In the genomic region with DNA sequence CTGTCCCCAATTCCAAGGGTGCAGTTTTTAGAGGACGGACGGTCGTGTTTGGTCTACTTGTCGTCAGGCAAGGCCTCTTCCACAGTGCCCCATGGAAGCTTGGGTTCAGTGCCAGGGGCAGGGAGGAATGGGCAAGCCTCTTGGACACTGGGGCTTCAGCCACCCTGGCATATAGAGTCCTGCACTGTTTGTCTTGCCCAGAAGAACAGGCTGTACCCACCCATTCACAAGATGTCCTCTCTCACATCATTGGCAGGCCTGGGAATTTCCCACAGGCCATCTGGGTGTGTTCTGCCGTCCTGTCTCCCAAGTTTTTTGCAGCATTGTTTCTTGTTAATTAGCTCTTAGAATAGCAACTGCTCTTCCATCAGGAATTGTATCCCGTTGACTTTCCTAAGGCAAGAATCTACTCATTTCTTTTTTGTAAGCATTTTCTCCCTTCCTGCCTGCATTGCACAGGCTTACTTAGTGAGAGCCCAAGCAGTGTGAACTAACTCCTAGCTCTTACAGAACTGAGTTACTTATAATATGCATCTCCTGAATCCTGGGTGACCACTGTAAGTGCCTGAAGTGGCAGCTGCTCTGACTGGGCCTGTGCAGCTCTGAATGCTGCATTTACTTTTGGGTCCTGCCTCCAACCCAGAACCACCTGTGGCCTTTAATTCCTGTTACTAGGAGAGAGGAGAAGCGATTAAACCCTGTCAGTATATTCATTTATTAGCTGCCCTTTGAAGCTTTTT, we compare ENCODE assay signal across 13 cellular contexts.
DNase-seq lines count a peak whose midpoint lies in the region; ATAC-seq lines count a peak whose summit lies in the region.
"Had no signal": no experiment of that assay in that cellular context is flagged by ENCODE, and none has a peak within 500 bp of the region (broad histone marks: within the 10 kb centered on the region; RNA-seq: fewer than 3 reads in every experiment).

No MANE protein-coding gene starts in this region.

- DNase-seq in activated CD4-positive, alpha-beta T cell treated with anti-CD3 and anti-CD28 coated beads for 36 hours, result no peak
- no peak for DNase-seq in activated CD4-positive, alpha-beta T cell treated with anti-CD3 and anti-CD28 coated beads for 1 hour
- DNase-seq in cerebellar cortex (ENCODE audit: low spot score), result peak; percentile 73
- peak; percentile 86 for DNase-seq in medulla oblongata (ENCODE audit: extremely low spot score)
- DNase-seq in superior temporal gyrus (ENCODE audit: extremely low spot score), result peak; percentile 56
- DNase-seq in NCI-H2227 (lab: John Stamatoyannopoulos, UW; ENCODE audit: unreplicated experiment), result no peak
- DNase-seq in NCI-H748 (lab: John Stamatoyannopoulos, UW; ENCODE audit: unreplicated experiment), result no peak
- DNase-seq: DND-41, foreskin melanocyte, Kasumi-1, NCI-H2029, sigmoid colon had no signal

- ATAC-seq in activated CD4-positive, alpha-beta T cell treated with anti-CD3 and anti-CD28 coated beads for 36 hours, result no peak
- no peak for ATAC-seq in GM21717 (IDR thresholded peaks at IDR 0.05; ENCODE audit: unreplicated experiment)

- H3K36me3 Mint-ChIP-seq in activated CD4-positive, alpha-beta T cell treated with anti-CD3 and anti-CD28 coated beads for 36 hours (ENCODE audit: low read depth), result peaks cover 60% of the 10 kb centered on the region

- CTCF ChIA-PET in activated CD4-positive, alpha-beta T cell treated with anti-CD3 and anti-CD28 coated beads for 36 hours (lab: Charles Lee), result interaction anchor here (0.7 to 2.9 kb wide), 5 partner anchors 8 to 72 kb away, joined by 3 to 10 read pairs (median 6); no protein-coding TSS in a partner anchor

- POLR2A ChIA-PET in activated CD4-positive, alpha-beta T cell treated with anti-CD3 and anti-CD28 coated beads for 36 hours (lab: Charles Lee), result interaction anchor here (1.1 to 1.3 kb wide), 2 partner anchors 34 to 116 kb away, joined by 3 to 4 read pairs; no protein-coding TSS in a partner anchor

- H3K27ac Mint-ChIP-seq in activated CD4-positive, alpha-beta T cell treated with anti-CD3 and anti-CD28 coated beads for 36 hours, result peak overlapping the region; percentile 69

- H3K27me3 Mint-ChIP-seq in activated CD4-positive, alpha-beta T cell treated with anti-CD3 and anti-CD28 coated beads for 36 hours, result no peaks in the 10 kb centered on the region

- intact Hi-C loops in activated CD4-positive, alpha-beta T cell treated with anti-CD3 and anti-CD28 coated beads for 36 hours (cut with DNase I, micrococcal nuclease), result no loop called here

- peaks cover 31% of the 10 kb centered on the region for H3K4me1 Mint-ChIP-seq in activated CD4-positive, alpha-beta T cell treated with anti-CD3 and anti-CD28 coated beads for 36 hours

- no peak overlapping the region for H3K4me3 Mint-ChIP-seq in activated CD4-positive, alpha-beta T cell treated with anti-CD3 and anti-CD28 coated beads for 36 hours

- no peaks in the 10 kb centered on the region for H3K9me3 Mint-ChIP-seq in activated CD4-positive, alpha-beta T cell treated with anti-CD3 and anti-CD28 coated beads for 36 hours (ENCODE audit: low read depth)

Comparison
In these comparisons a context has a peak if more than half of its experiments do, and no peak if none do; other contexts are left out.
1. DNase-seq: peak in cerebellar cortex (single experiment), medulla oblongata (single experiment) and superior temporal gyrus (single experiment); none in activated CD4-positive, alpha-beta T cell treated with anti-CD3 and anti-CD28 coated beads for 36 hours (single experiment), activated CD4-positive, alpha-beta T cell treated with anti-CD3 and anti-CD28 coated beads for 1 hour (single experiment), NCI-H2227 (single experiment) and NCI-H748 (single experiment).